In genomic region chr9:133740891-133741290, GRCh38 we compare ENCODE assay signal across 27 cellular contexts. TPM values are rescaled to one million over a fixed set of nuclear protein-coding genes. Genes with fewer than 3 reads are reported as not detected.
"Had no signal": no experiment of that assay in that cellular context is flagged by ENCODE, and none has a peak within 500 bp of the region (broad histone marks: within the 10 kb centered on the region; RNA-seq: fewer than 3 reads in every experiment).

No MANE protein-coding gene starts in this region.

- H3K27ac ChIP-seq: left ventricle myocardium inferior, spleen, thyroid gland, uterus had no signal

- H3K36me3 ChIP-seq: left ventricle myocardium inferior, spleen, thyroid gland, uterus had no signal

- DNase-seq: activated B cell treated with CpG ODN at 0.5 μM for 24 hours; activated CD4-positive, alpha-beta T cell treated with anti-CD3 and anti-CD28 coated beads for 36 hours; activated CD4-positive, alpha-beta T cell treated with anti-CD3 and anti-CD28 coated beads, Interleukin-2, amount 50 U/mL, for 48 hours; activated CD8-positive, alpha-beta memory T cell treated with anti-CD3 and anti-CD28 coated beads, Interleukin-2, amount 50 U/mL, for 48 hours; activated naive CD4-positive, alpha-beta T cell treated with anti-CD3 and anti-CD28 coated beads for 36 hours; activated naive CD8-positive, alpha-beta T cell treated with anti-CD3 and anti-CD28 coated beads, Interleukin-2, amount 10 ng/mL, durations not matched to agents 7 days and 5 days; activated T-cell treated with anti-CD3 and anti-CD28 coated beads, Interleukin-2, amount 50 U/mL, for 4 hours; amniotic stem cell; effector CD8-positive, alpha-beta T cell; foreskin melanocyte; immature natural killer cell; kidney glomerular epithelial cell; left ventricle myocardium inferior; occipital lobe; retina; spleen; stimulated activated CD4-positive, alpha-beta T cell treated with anti-CD3 and anti-CD28 coated beads, Interleukin-4, amount 100 ng/mL, for 24 hours; stimulated activated naive CD8-positive, alpha-beta T cell treated with anti-CD3 and anti-CD28 coated beads, Interleukin-15, Interleukin-2, amounts not matched to agents 100 U/mL and 50 U/mL, for 24 hours; T-helper 17 cell; thyroid gland; uterus had no signal

- H3K27me3 ChIP-seq: hepatocyte, thyroid gland, uterus had no signal

- H3K4me1 Mint-ChIP-seq: activated naive CD8-positive, alpha-beta T cell treated with anti-CD3 and anti-CD28 coated beads, Interleukin-2, amount 10 ng/mL, durations not matched to agents 7 days and 5 days had no signal

- H3K27me3 Mint-ChIP-seq: activated CD4-positive, alpha-beta T cell treated with anti-CD3 and anti-CD28 coated beads for 36 hours had no signal

- H3K9me3 ChIP-seq: left ventricle myocardium inferior, spleen, thyroid gland, uterus had no signal

- H3K9me3 Mint-ChIP-seq: activated B cell treated with CpG ODN at 0.5 μM for 24 hours; activated naive CD4-positive, alpha-beta T cell treated with anti-CD3 and anti-CD28 coated beads for 36 hours; activated naive CD8-positive, alpha-beta T cell treated with anti-CD3 and anti-CD28 coated beads, Interleukin-2, amount 10 ng/mL, durations not matched to agents 7 days and 5 days; activated T-cell treated with anti-CD3 and anti-CD28 coated beads, Interleukin-2, amount 50 U/mL, for 4 hours; activated T-helper 2 cell treated with anti-CD3 and anti-CD28 coated beads, Interferon-gamma antibody, Interleukin-2, Interleukin-4, amounts not matched to agents 10 μg/mL and 5 μg/mL and 100 μg/mL, durations not matched to agents 14 hours and 24 hours and 36 hours; dendritic cell treated with granulocyte-macrophage colony-stimulating factor and Interleukin-4, amounts not matched to agents 40 ng/mL and 50 ng/mL, for 4 days; immature natural killer cell; memory B cell had no signal

- H3K4me3 ChIP-seq: hepatocyte, left ventricle myocardium inferior, spleen, thyroid gland, uterus had no signal

- ATAC-seq: activated CD4-positive, alpha-beta T cell treated with anti-CD3 and anti-CD28 coated beads for 36 hours; activated T-cell treated with anti-CD3 and anti-CD28 coated beads, Interleukin-2, amount 50 U/mL, for 4 hours; stimulated activated naive CD8-positive, alpha-beta T cell treated with anti-CD3 and anti-CD28 coated beads, Interleukin-15, Interleukin-2, amounts not matched to agents 100 U/mL and 50 U/mL, for 24 hours; T-helper 17 cell had no signal

- H3K27ac Mint-ChIP-seq: activated B cell treated with CpG ODN at 0.5 μM for 24 hours; activated CD4-positive, alpha-beta T cell treated with anti-CD3 and anti-CD28 coated beads for 36 hours; activated naive CD4-positive, alpha-beta T cell treated with anti-CD3 and anti-CD28 coated beads for 36 hours; activated naive CD8-positive, alpha-beta T cell treated with anti-CD3 and anti-CD28 coated beads, Interleukin-2, amount 10 ng/mL, durations not matched to agents 7 days and 5 days; activated T-helper 2 cell treated with anti-CD3 and anti-CD28 coated beads, Interferon-gamma antibody, Interleukin-2, Interleukin-4, amounts not matched to agents 10 μg/mL and 5 μg/mL and 100 μg/mL, durations not matched to agents 14 hours and 24 hours and 36 hours; dendritic cell treated with granulocyte-macrophage colony-stimulating factor and Interleukin-4, amounts not matched to agents 40 ng/mL and 50 ng/mL, for 4 days; memory B cell; progenitor cell of endocrine pancreas; T-helper 17 cell had no signal

- H3K4me1 ChIP-seq: uterus had no signal

- H3K4me3 Mint-ChIP-seq: activated B cell treated with CpG ODN at 0.5 μM for 24 hours; activated CD4-positive, alpha-beta T cell treated with anti-CD3 and anti-CD28 coated beads for 36 hours; activated naive CD4-positive, alpha-beta T cell treated with anti-CD3 and anti-CD28 coated beads for 36 hours; activated naive CD8-positive, alpha-beta T cell treated with anti-CD3 and anti-CD28 coated beads, Interleukin-2, amount 10 ng/mL, durations not matched to agents 7 days and 5 days; activated T-cell treated with anti-CD3 and anti-CD28 coated beads, Interleukin-2, amount 50 U/mL, for 4 hours; dendritic cell treated with granulocyte-macrophage colony-stimulating factor and Interleukin-4, amounts not matched to agents 40 ng/mL and 50 ng/mL, for 4 days; memory B cell; T-helper 17 cell had no signal

- H3K36me3 Mint-ChIP-seq: activated naive CD8-positive, alpha-beta T cell treated with anti-CD3 and anti-CD28 coated beads, Interleukin-2, amount 10 ng/mL, durations not matched to agents 7 days and 5 days; immature natural killer cell; memory B cell had no signal

RNA-seq across cellular contexts. Expression of gene SARDH, which starts 2.7 kb away (rescaled TPM):
- total RNA-seq: activated B cell treated with CpG ODN at 0.5 μM for 24 hours had no signal
- polyA plus RNA-seq: neural cell had no signal
